In genomic region chr1:33455537-33456301, GRCh38 we compare ENCODE assay signal across 8 cellular contexts. TPM values are rescaled to one million over a fixed set of nuclear protein-coding genes. Genes with fewer than 3 reads are reported as not detected.
DNase-seq lines count a peak whose midpoint lies in the region; ATAC-seq, FAIRE-seq and TF ChIP-seq lines count a peak whose summit lies in the region.

No MANE protein-coding gene starts in this region.

- in situ Hi-C loops in ACHN (cut with HindIII; ENCODE audit: low pct_ligation_motif_present, low pct_unique_long_range_greater_than_20kb, low sequenced_read_pairs) = no loop called here

- H3K27me3 ChIP-seq in Peyer's patch = no peaks in the 10 kb centered on the region
- no peaks in the 10 kb centered on the region for H3K27me3 ChIP-seq in body of pancreas
- no peaks in the 10 kb centered on the region for H3K27me3 ChIP-seq in small intestine (ENCODE audit: control insufficient read depth in 2 of 2, insufficient read depth in 2 of 2, low read length in 2 of 2)

- no peak for TF ChIP-seq POLR2A in Peyer's patch (IDR thresholded peaks at IDR 0.05)
- TF ChIP-seq POLR2A in body of pancreas (IDR thresholded peaks at IDR 0.05) = no peak

- TF ChIP-seq CTCF in Peyer's patch (IDR thresholded peaks at IDR 0.05) = peak in 4 of 6 experiments; percentile 46 to 58 (median 52)
- peak; percentile 20 to 80 (median 58) for TF ChIP-seq CTCF in body of pancreas (IDR thresholded peaks at IDR 0.05)

- DNase-seq in ACHN (peak; percentile 56), GM04503 (ENCODE audit: low read depth) (peak; percentile 70), Peyer's patch (peak in 2 of 3 donors; percentile 24 to 64), body of pancreas (peak; percentile 34 to 66 (median 54)), iPS-NIHi11 (ENCODE audit: low spot score) (peak; percentile 79), small intestine (peak; percentile 51)

- H3K36me3 ChIP-seq in Peyer's patch = no peaks in the 10 kb centered on the region
- H3K36me3 ChIP-seq in body of pancreas (replicated peaks in 1 of 2; ENCODE audit: insufficient read depth in 1 of 2, low read depth in 2 of 2) = no peaks in the 10 kb centered on the region
- no peaks in the 10 kb centered on the region for H3K36me3 ChIP-seq in small intestine (ENCODE audit: control insufficient read depth in 2 of 2, insufficient read depth in 2 of 2, low read length in 2 of 2)

- peak; percentile 73 for TF ChIP-seq RAD21 in Ishikawa (IDR thresholded peaks at IDR 0.05; ENCODE audit: low read depth)

- ATAC-seq in body of pancreas (peak; percentile 83), HG03442 (IDR thresholded peaks at IDR 0.05; ENCODE audit: unreplicated experiment) (no peak)

- intact Hi-C loops in body of pancreas (cut with DNase I) = no loop called here

- H3K4me3 ChIP-seq in Peyer's patch = no peak overlapping the region
- H3K4me3 ChIP-seq in body of pancreas = no peak overlapping the region
- H3K4me3 ChIP-seq in small intestine (ENCODE audit: low read depth in 1 of 2, low read length in 2 of 2) = no peak overlapping the region

- H3K27ac ChIP-seq in Peyer's patch (peak overlapping the region in 1 of 4 donors; percentile 11), body of pancreas (peak overlapping the region in 1 of 4 donors; percentile 15), small intestine (ENCODE audit: low read depth in 1 of 2, low read length in 1 of 2) (no peak overlapping the region)

- peaks cover 0 to 5% (median 2%) of the 10 kb centered on the region in 4 donors for H3K4me1 ChIP-seq in Peyer's patch
- no peaks in the 10 kb centered on the region for H3K4me1 ChIP-seq in body of pancreas
- no peaks in the 10 kb centered on the region for H3K4me1 ChIP-seq in small intestine (ENCODE audit: control insufficient read depth in 2 of 2, insufficient read depth in 1 of 2, low read depth in 1 of 2, low read length in 1 of 2)

- 33 to 40% methylated on average over 6 of the region's 6 CpGs for WGBS in body of pancreas, 2 donors
- WGBS in small intestine, 3 donors = 30 to 32% (median 32%) methylated on average over 6 of the region's 6 CpGs

- H3K9me3 ChIP-seq in Peyer's patch (no peaks in the 10 kb centered on the region), body of pancreas (no peaks in the 10 kb centered on the region), small intestine (ENCODE audit: control insufficient read depth, low read depth) (no peaks in the 10 kb centered on the region)

- TF ChIP-seq EP300 in Ishikawa (IDR thresholded peaks at IDR 0.05; ENCODE audit: borderline replicate concordance) = no peak

- FAIRE-seq in small intestine (lab: Jason Lieb, UNC) = no peak

TF ChIP-seq in Ishikawa, 13 proteins besides CTCF, POLR2A, EP300 and RAD21:
- TF ChIP-seq TEAD4 (IDR thresholded peaks at IDR 0.05) = no peak
- no peak for TF ChIP-seq TAF1 (IDR thresholded peaks at IDR 0.05; ENCODE audit: low read depth)
- no peak for TF ChIP-seq NFIC (IDR thresholded peaks at IDR 0.05)
- no peak for TF ChIP-seq YY1 (IDR thresholded peaks at IDR 0.05; ENCODE audit: low read depth)
- no peak for TF ChIP-seq CREB1 (IDR thresholded peaks at IDR 0.05; ENCODE audit: low read depth)
- no peak for TF ChIP-seq REST (IDR thresholded peaks at IDR 0.05; ENCODE audit: low read depth)
- TF ChIP-seq USF1 (IDR thresholded peaks at IDR 0.05) = no peak
- no peak for TF ChIP-seq FOXM1 (IDR thresholded peaks at IDR 0.05; ENCODE audit: borderline replicate concordance, low read depth)
- no peak for TF ChIP-seq TCF12 (IDR thresholded peaks at IDR 0.05; ENCODE audit: low read depth)
- TF ChIP-seq MAX (IDR thresholded peaks at IDR 0.05) = no peak
- no peak for TF ChIP-seq ZBTB7A (IDR thresholded peaks at IDR 0.05; ENCODE audit: low read depth)
- no peak for TF ChIP-seq EGR1 (IDR thresholded peaks at IDR 0.05)
- TF ChIP-seq CEBPB (IDR thresholded peaks at IDR 0.05) = no peak

RNA-seq across cellular contexts. Expression of gene ZSCAN20, which starts 16.7 kb away (rescaled TPM):
- 1 to 10 TPM; 7.5 to 8.3 (median 7.6) TPM for total RNA-seq in Peyer's patch
- total RNA-seq in body of pancreas = 1 to 10 TPM; 3.0 to 3.6 TPM
- polyA plus RNA-seq in small intestine = 1 to 10 TPM; 1.6 to 3.1 (median 2.0) TPM

RNA-seq across cellular contexts. Expression of gene PHC2, which starts 24.8 kb away (rescaled TPM):
- total RNA-seq in Peyer's patch = 10 to 100 TPM; 50.3 to 71.1 (median 65.9) TPM
- total RNA-seq in body of pancreas = 10 to 100 TPM; 41.8 to 44.5 TPM
- polyA plus RNA-seq in small intestine = 100 to 1,000 TPM in 1 of 3 donors, 10 to 100 TPM in 2; 41.2 to 110 (median 50.0) TPM
